38 cellular contexts compared by ENCODE assay signal in genomic region chr20:2349801-2350200, GRCh38. TPM values are rescaled to one million over a fixed set of nuclear protein-coding genes. Genes with fewer than 3 reads are reported as not detected.
DNase-seq lines count a peak whose midpoint lies in the region; ATAC-seq, FAIRE-seq and TF ChIP-seq lines count a peak whose summit lies in the region.
"Had no signal": no experiment of that assay in that cellular context is flagged by ENCODE, and none has a peak within 500 bp of the region (broad histone marks: within the 10 kb centered on the region; RNA-seq: fewer than 3 reads in every experiment).

No MANE protein-coding gene starts in this region.

- no peaks in the 10 kb centered on the region for H3K36me3 Mint-ChIP-seq in activated CD8-positive, alpha-beta T cell treated with anti-CD3 and anti-CD28 coated beads, Interleukin-2, amount 10 ng/mL, durations not matched to agents 7 days and 5 days (ENCODE audit: low read depth)
- H3K36me3 Mint-ChIP-seq: activated naive CD4-positive, alpha-beta T cell treated with anti-CD3 and anti-CD28 coated beads, Interleukin-2, amount 50 U/mL, for 72 hours; CD8-positive, alpha-beta T cell; mesothelial cell of epicardium had no signal

- no peaks in the 10 kb centered on the region for H3K4me1 ChIP-seq in PC-3 (ENCODE audit: insufficient read depth, low read length)
- H3K4me1 ChIP-seq: colonic mucosa, sigmoid colon, tibial nerve had no signal

- no peak for TF ChIP-seq CTCF in PC-3 (conservative IDR thresholded peaks at IDR 0.05; ENCODE audit: low read depth, low read length)
- no peak for TF ChIP-seq CTCF in bronchial epithelial cell (IDR thresholded peaks at IDR 0.05; ENCODE audit: insufficient read depth, low read length, severe bottlenecking)

- no peaks in the 10 kb centered on the region for H3K9me3 Mint-ChIP-seq in activated CD8-positive, alpha-beta T cell treated with anti-CD3 and anti-CD28 coated beads, Interleukin-2, amount 10 ng/mL, durations not matched to agents 7 days and 5 days (ENCODE audit: insufficient read depth)
- H3K9me3 Mint-ChIP-seq: activated naive CD4-positive, alpha-beta T cell treated with anti-CD3 and anti-CD28 coated beads, Interleukin-2, amount 50 U/mL, for 72 hours had no signal

- CTCF ChIA-PET in PC-3 (lab: Charles Lee), result no interaction called here
- CTCF ChIA-PET in activated CD8-positive, alpha-beta T cell treated with anti-CD3 and anti-CD28 coated beads, Interleukin-2, amount 10 ng/mL, durations not matched to agents 7 days and 5 days (lab: Charles Lee), result interaction anchor here (1.0 to 1.4 kb wide), 4 partner anchors 35 to 142 kb away, joined by 3 to 5 read pairs (median 3); no protein-coding TSS in a partner anchor

- FAIRE-seq in bronchial epithelial cell (lab: Jason Lieb, UNC), result no peak
- FAIRE-seq: G401.6, keratinocyte had no signal

- POLR2A ChIA-PET in PC-3 (lab: Charles Lee; ENCODE audit: unreplicated experiment), result no interaction called here
- POLR2A ChIA-PET in activated CD8-positive, alpha-beta T cell treated with anti-CD3 and anti-CD28 coated beads, Interleukin-2, amount 10 ng/mL, durations not matched to agents 7 days and 5 days (lab: Charles Lee), result interaction anchor here (0.7 kb wide), 1 partner anchor 134 kb away, joined by 3 read pairs; no protein-coding TSS in a partner anchor

- peaks cover 18% of the 10 kb centered on the region for H3K27me3 Mint-ChIP-seq in activated CD8-positive, alpha-beta T cell treated with anti-CD3 and anti-CD28 coated beads, Interleukin-2, amount 10 ng/mL, durations not matched to agents 7 days and 5 days (ENCODE audit: low read depth)

- no peaks in the 10 kb centered on the region for H4K20me1 ChIP-seq in PC-3 (ENCODE audit: low read length)

- no peak overlapping the region for H3K4me3 Mint-ChIP-seq in activated CD8-positive, alpha-beta T cell treated with anti-CD3 and anti-CD28 coated beads, Interleukin-2, amount 10 ng/mL, durations not matched to agents 7 days and 5 days
- H3K4me3 Mint-ChIP-seq: activated B cell treated with CpG ODN at 0.5 μM for 24 hours; activated CD4-positive, alpha-beta T cell treated with anti-CD3 and anti-CD28 coated beads, Interleukin-2, amount 10 ng/mL, durations not matched to agents 7 days and 5 days; CD8-positive, alpha-beta T cell; mesothelial cell of epicardium had no signal

- peaks cover 2% of the 10 kb centered on the region for H3K4me1 Mint-ChIP-seq in activated CD8-positive, alpha-beta T cell treated with anti-CD3 and anti-CD28 coated beads, Interleukin-2, amount 10 ng/mL, durations not matched to agents 7 days and 5 days (ENCODE audit: low read depth)

- H3K27me3 ChIP-seq in PC-3 (ENCODE audit: low read length) (peaks cover 20% of the 10 kb centered on the region; the same call in 1 of the 2 replicates), bronchial epithelial cell (ENCODE audit: control insufficient read depth, insufficient read depth, low read length) (no peaks in the 10 kb centered on the region)
- H3K27me3 ChIP-seq: BE2C, colonic mucosa had no signal

- H3K9ac ChIP-seq in PC-3 (ENCODE audit: low read length), result no peak overlapping the region

- ATAC-seq in PC-3 (no peak), GM21619 (IDR thresholded peaks at IDR 0.05; ENCODE audit: unreplicated experiment) (no peak)
- no peak for ATAC-seq in activated CD8-positive, alpha-beta T cell treated with anti-CD3 and anti-CD28 coated beads, Interleukin-2, amount 10 ng/mL, durations not matched to agents 7 days and 5 days
- ATAC-seq: activated naive CD4-positive, alpha-beta T cell treated with anti-CD3 and anti-CD28 coated beads, Interleukin-2, amount 50 U/mL, for 72 hours; CD8-positive, alpha-beta T cell; left ventricle myocardium superior had no signal

- DNase-seq in A172 (ENCODE audit: low spot score), result peak; percentile 73
- DNase-seq in EL, result peak; percentile 70
- peak; percentile 49 for DNase-seq in PC-3
- peak; percentile 8 for DNase-seq in bronchial epithelial cell (ENCODE audit: low read depth)
- DNase-seq in activated CD8-positive, alpha-beta T cell treated with anti-CD3 and anti-CD28 coated beads, Interleukin-2, amount 10 ng/mL, durations not matched to agents 7 days and 5 days, result no peak
- DNase-seq in dermis blood vessel endothelial cell, result no peak
- no peak for DNase-seq in mucosa of gallbladder (ENCODE audit: low spot score)
- DNase-seq: ACHN; activated B cell treated with CpG ODN at 0.5 μM for 24 hours; activated CD4-positive, alpha-beta T cell treated with anti-CD3 and anti-CD28 coated beads, Interleukin-2, amount 10 ng/mL, durations not matched to agents 7 days and 5 days; activated effector memory CD4-positive, alpha-beta T cell treated with Interleukin-2 at 50 U/mL for 16 hours; activated T-cell treated with anti-CD3 and anti-CD28 coated beads, Interleukin-2, amount 50 U/mL, for 1 hour; anterior cingulate cortex; CD8-positive, alpha-beta T cell; colonic mucosa; DMS 273 treated with DMSO at 0.1 percent for 48 hours; effector CD8-positive, alpha-beta T cell; left ventricle myocardium superior; naive B cell; NCI-H1092 treated with DMSO at 0.1 percent for 48 hours; NCI-H187; NCI-H524; SIG-M5; sigmoid colon; stimulated activated CD4-positive, alpha-beta T cell treated with anti-CD3 and anti-CD28 coated beads, Interleukin-4, amount 100 ng/mL, for 1 hour had no signal

- no peak overlapping the region for H2AFZ ChIP-seq in PC-3 (ENCODE audit: low read length)

- H3K27ac Mint-ChIP-seq in activated CD8-positive, alpha-beta T cell treated with anti-CD3 and anti-CD28 coated beads, Interleukin-2, amount 10 ng/mL, durations not matched to agents 7 days and 5 days, result no peak overlapping the region
- H3K27ac Mint-ChIP-seq: activated B cell treated with CpG ODN at 0.5 μM for 24 hours; activated CD4-positive, alpha-beta T cell treated with anti-CD3 and anti-CD28 coated beads, Interleukin-2, amount 10 ng/mL, durations not matched to agents 7 days and 5 days; activated naive CD4-positive, alpha-beta T cell treated with anti-CD3 and anti-CD28 coated beads, Interleukin-2, amount 50 U/mL, for 72 hours; CD8-positive, alpha-beta T cell; progenitor cell of endocrine pancreas had no signal

- H3K9me3 ChIP-seq in PC-3 (ENCODE audit: low read length), result no peaks in the 10 kb centered on the region
- H3K9me3 ChIP-seq: BE2C, colonic mucosa, neutrophil, sigmoid colon had no signal

- no TSS peak for BruUV-seq in PC-3 (replicated peaks; lab: Mats Ljungman, UMichigan)

- H3K4me3 ChIP-seq in PC-3 (ENCODE audit: low read length) (no peak overlapping the region), bronchial epithelial cell (ENCODE audit: low read depth, low read length) (no peak overlapping the region)
- H3K4me3 ChIP-seq: colonic mucosa, sigmoid colon, tibial nerve had no signal

- no peak overlapping the region for H3K27ac ChIP-seq in PC-3 (ENCODE audit: low read length)
- H3K27ac ChIP-seq: colonic mucosa, epithelial cell of prostate, neutrophil, sigmoid colon, tibial nerve had no signal

- H3F3A ChIP-seq in PC-3 (ENCODE audit: low read length, unreplicated experiment), result no peaks in the 10 kb centered on the region

- no peaks in the 10 kb centered on the region for H3K9me2 ChIP-seq in PC-3 (replicated peaks; ENCODE audit: low read length)

- no peaks in the 10 kb centered on the region for H3K79me2 ChIP-seq in PC-3 (ENCODE audit: low read length)

- H3K36me3 ChIP-seq in PC-3 (ENCODE audit: low read depth, low read length) (no peaks in the 10 kb centered on the region), bronchial epithelial cell (ENCODE audit: control insufficient read depth, insufficient read depth, low read length) (no peaks in the 10 kb centered on the region)
- H3K36me3 ChIP-seq: BE2C, colonic mucosa, neutrophil, sigmoid colon, tibial nerve had no signal

- no peak overlapping the region for H3K4me2 ChIP-seq in PC-3 (ENCODE audit: low read length)

- intact Hi-C loops in PC-3 (cut with micrococcal nuclease), result no loop called here

RNA-seq across cellular contexts. Expression of gene TGM6, which starts 30.9 kb away (rescaled TPM):
- total RNA-seq in A172 (2014; rRNA removed; shearing (Covaris generic)), result not detected in 2 replicates
- total RNA-seq in PC-3 (2014; rRNA removed) (not detected in 2 replicates), bronchial epithelial cell (not detected in 2 replicates), dermis blood vessel endothelial cell (not detected in 2 replicates), mucosa of gallbladder (not detected)
- total RNA-seq in activated CD8-positive, alpha-beta T cell treated with anti-CD3 and anti-CD28 coated beads, Interleukin-2, amount 10 ng/mL, durations not matched to agents 7 days and 5 days, result not detected
- total RNA-seq: activated B cell treated with CpG ODN at 0.5 μM for 24 hours; activated CD4-positive, alpha-beta T cell treated with anti-CD3 and anti-CD28 coated beads, Interleukin-2, amount 10 ng/mL, durations not matched to agents 7 days and 5 days; activated naive CD4-positive, alpha-beta T cell treated with anti-CD3 and anti-CD28 coated beads, Interleukin-2, amount 50 U/mL, for 72 hours; cardiac septum; CD8-positive, alpha-beta T cell; colonic mucosa; fibroblast of villous mesenchyme; left ventricle myocardium superior; mesothelial cell of epicardium; progenitor cell of endocrine pancreas; sigmoid colon; T-helper 1 cell treated with Interleukin-12 subunit alpha and Interleukin-12 subunit beta and Interleukin-4 antibody, amounts not matched to agents 30 ng/mL and 1 ng/mL, for 36 hours; tibial nerve had no signal

RNA-seq across cellular contexts. Expression of gene TGM3, which starts 54.0 kb away (rescaled TPM):
- 0.53 TPM in 1 of 2 replicates, not detected in the other for total RNA-seq in A172 (2014; rRNA removed; shearing (Covaris generic))
- total RNA-seq in PC-3 (2014; rRNA removed) (not detected in 2 replicates), bronchial epithelial cell (11.8 and 42.6 TPM in 2 replicates), dermis blood vessel endothelial cell (not detected in 2 replicates), mucosa of gallbladder (1.4 TPM)
- not detected for total RNA-seq in activated CD8-positive, alpha-beta T cell treated with anti-CD3 and anti-CD28 coated beads, Interleukin-2, amount 10 ng/mL, durations not matched to agents 7 days and 5 days
- total RNA-seq: activated B cell treated with CpG ODN at 0.5 μM for 24 hours; activated CD4-positive, alpha-beta T cell treated with anti-CD3 and anti-CD28 coated beads, Interleukin-2, amount 10 ng/mL, durations not matched to agents 7 days and 5 days; cardiac septum; CD8-positive, alpha-beta T cell; fibroblast of villous mesenchyme; left ventricle myocardium superior; sigmoid colon; T-helper 1 cell treated with Interleukin-12 subunit alpha and Interleukin-12 subunit beta and Interleukin-4 antibody, amounts not matched to agents 30 ng/mL and 1 ng/mL, for 36 hours; tibial nerve had no signal

Comparison
In these comparisons a context has a peak if more than half of its experiments do, and no peak if none do; other contexts are left out.
1. DNase-seq: peak in A172 (single experiment), EL (single experiment), PC-3 (single experiment) and bronchial epithelial cell (single experiment); none in activated CD8-positive, alpha-beta T cell treated with anti-CD3 and anti-CD28 coated beads, Interleukin-2, amount 10 ng/mL, durations not matched to agents 7 days and 5 days (single experiment), dermis blood vessel endothelial cell (single experiment) and mucosa of gallbladder (single experiment).